In genomic region chr11:64165842-64166635, GRCh38 we compare ENCODE assay signal across 1 cellular context.
TF ChIP-seq lines count a peak whose summit lies in the region.

Gene MACROD1 (minus strand): TSS chr11:64166113. CDS start chr11:64165994, 119 bp downstream.

TF ChIP-seq in HepG2, 621 proteins besides CTCF, POLR2A, EP300 and RAD21 (continued from another document and continues in another):
- no peak; the same call in 1 of the 2 replicates for TF ChIP-seq CSRNP1 (CRISPR knock-in tag; IDR thresholded peaks at IDR 0.05)
- peak; percentile 53; the same call in 1 of the 2 replicates for TF ChIP-seq ZNF891 (CRISPR knock-in tag; IDR thresholded peaks at IDR 0.05)
- 0 out of 2 replicates have a peak, but pooled peaks have one; percentile 46 for TF ChIP-seq ZNF235 (CRISPR knock-in tag; IDR thresholded peaks at IDR 0.05; ENCODE audit: borderline replicate concordance)
- no peak for TF ChIP-seq HNF4G (IDR thresholded peaks at IDR 0.05; ENCODE audit: borderline replicate concordance, low read depth, low read length)
- no peak for TF ChIP-seq HNF4G (CRISPR knock-in tag; IDR thresholded peaks at IDR 0.05; ENCODE audit: borderline replicate concordance, low read depth)
- no peak for TF ChIP-seq ZNF282 (IDR thresholded peaks at IDR 0.05; ENCODE audit: partially characterized antibody)
- peak; percentile 86 for TF ChIP-seq ZNF800 (CRISPR knock-in tag; IDR thresholded peaks at IDR 0.05)
- TF ChIP-seq KLF13 (CRISPR knock-in tag; IDR thresholded peaks at IDR 0.05): no peak
- peak; percentile 86 for TF ChIP-seq PHF21A (CRISPR knock-in tag; IDR thresholded peaks at IDR 0.05)
- no peak for TF ChIP-seq ZNF724P (CRISPR knock-in tag; IDR thresholded peaks at IDR 0.05; ENCODE audit: borderline replicate concordance)
- no peak for TF ChIP-seq HIC2 (CRISPR knock-in tag; IDR thresholded peaks at IDR 0.05; ENCODE audit: low read depth)
- TF ChIP-seq IRX3 (CRISPR knock-in tag; IDR thresholded peaks at IDR 0.05; ENCODE audit: borderline replicate concordance, low read depth): no peak
- peak; percentile 70; the same call in 1 of the 2 replicates for TF ChIP-seq GFI1 (CRISPR knock-in tag; IDR thresholded peaks at IDR 0.05; ENCODE audit: borderline replicate concordance)
- no peak for TF ChIP-seq USF2 (IDR thresholded peaks at IDR 0.05; ENCODE audit: low read depth, low read length)
- TF ChIP-seq USF2 (CRISPR knock-in tag; IDR thresholded peaks at IDR 0.05; ENCODE audit: borderline replicate concordance): no peak
- TF ChIP-seq ZBTB7B (CRISPR knock-in tag; IDR thresholded peaks at IDR 0.05): peak; percentile 60; the same call in 1 of the 2 replicates
- no peak for TF ChIP-seq ZC3H4 (CRISPR knock-in tag; IDR thresholded peaks at IDR 0.05; ENCODE audit: borderline replicate concordance)
- TF ChIP-seq MTA1 (CRISPR knock-in tag; IDR thresholded peaks at IDR 0.05; ENCODE audit: borderline replicate concordance): peak; percentile 81; the same call in 1 of the 2 replicates
- TF ChIP-seq ZFYVE20 (CRISPR knock-in tag; IDR thresholded peaks at IDR 0.05; ENCODE audit: borderline replicate concordance, low read depth): no peak
- no peak for TF ChIP-seq NR3C1 (CRISPR knock-in tag; IDR thresholded peaks at IDR 0.05)
- TF ChIP-seq ZNF296 (CRISPR knock-in tag; conservative IDR thresholded peaks at IDR 0.05): no peak
- TF ChIP-seq HOXA9 (CRISPR knock-in tag; IDR thresholded peaks at IDR 0.05; ENCODE audit: borderline replicate concordance): no peak
- peak; percentile 93 for TF ChIP-seq E2F1 (CRISPR knock-in tag; IDR thresholded peaks at IDR 0.05)
- peak; percentile 94 for TF ChIP-seq HNRNPLL (IDR thresholded peaks at IDR 0.05; ENCODE audit: low read depth, low read length, poor library complexity, severe bottlenecking)
- TF ChIP-seq ZNF276 (CRISPR knock-in tag; IDR thresholded peaks at IDR 0.05; ENCODE audit: low read depth): no peak
- TF ChIP-seq ZNF710 (CRISPR knock-in tag; IDR thresholded peaks at IDR 0.05; ENCODE audit: borderline replicate concordance): 0 out of 2 replicates have a peak, but pooled peaks have one; percentile 49
- TF ChIP-seq ATM (IDR thresholded peaks at IDR 0.05; ENCODE audit: borderline replicate concordance): no peak
- TF ChIP-seq ZNF280B (CRISPR knock-in tag; IDR thresholded peaks at IDR 0.05; ENCODE audit: borderline replicate concordance): no peak
- no peak for TF ChIP-seq ZNF263 (CRISPR knock-in tag; IDR thresholded peaks at IDR 0.05)
- TF ChIP-seq ZNF460 (CRISPR knock-in tag; IDR thresholded peaks at IDR 0.05; ENCODE audit: borderline replicate concordance): peak; percentile 22; the same call in 1 of the 2 replicates
- TF ChIP-seq ADNP (CRISPR knock-in tag; IDR thresholded peaks at IDR 0.05): no peak
- no peak for TF ChIP-seq SP1 (IDR thresholded peaks at IDR 0.05)
- peak; percentile 20; the same call in 1 of the 2 replicates for TF ChIP-seq SP1 (CRISPR knock-in tag; IDR thresholded peaks at IDR 0.05)
- peak; percentile 22; the same call in 1 of the 2 replicates for TF ChIP-seq AKAP8 (CRISPR knock-in tag; IDR thresholded peaks at IDR 0.05)
- no peak for TF ChIP-seq HNRNPH1 (optimal IDR thresholded peaks at IDR 0.05; ENCODE audit: low read depth, low read length)
- TF ChIP-seq TFE3 (CRISPR knock-in tag; IDR thresholded peaks at IDR 0.05): no peak; the same call in 1 of the 2 replicates
- TF ChIP-seq GPBP1L1 (CRISPR knock-in tag; IDR thresholded peaks at IDR 0.05): no peak
- TF ChIP-seq DNMT1 (CRISPR knock-in tag; IDR thresholded peaks at IDR 0.05): no peak
- no peak; the same call in 1 of the 2 replicates for TF ChIP-seq CCDC6 (CRISPR knock-in tag; IDR thresholded peaks at IDR 0.05)
- TF ChIP-seq SUZ12 (IDR thresholded peaks at IDR 0.05; ENCODE audit: low read depth, low read length): peak; percentile 39; the same call in 1 of the 2 replicates
- TF ChIP-seq REXO4 (CRISPR knock-in tag; IDR thresholded peaks at IDR 0.05; ENCODE audit: borderline replicate concordance): no peak; the same call in 1 of the 2 replicates
